ENCODE assay signal across 9 cellular contexts in the genomic region with DNA sequence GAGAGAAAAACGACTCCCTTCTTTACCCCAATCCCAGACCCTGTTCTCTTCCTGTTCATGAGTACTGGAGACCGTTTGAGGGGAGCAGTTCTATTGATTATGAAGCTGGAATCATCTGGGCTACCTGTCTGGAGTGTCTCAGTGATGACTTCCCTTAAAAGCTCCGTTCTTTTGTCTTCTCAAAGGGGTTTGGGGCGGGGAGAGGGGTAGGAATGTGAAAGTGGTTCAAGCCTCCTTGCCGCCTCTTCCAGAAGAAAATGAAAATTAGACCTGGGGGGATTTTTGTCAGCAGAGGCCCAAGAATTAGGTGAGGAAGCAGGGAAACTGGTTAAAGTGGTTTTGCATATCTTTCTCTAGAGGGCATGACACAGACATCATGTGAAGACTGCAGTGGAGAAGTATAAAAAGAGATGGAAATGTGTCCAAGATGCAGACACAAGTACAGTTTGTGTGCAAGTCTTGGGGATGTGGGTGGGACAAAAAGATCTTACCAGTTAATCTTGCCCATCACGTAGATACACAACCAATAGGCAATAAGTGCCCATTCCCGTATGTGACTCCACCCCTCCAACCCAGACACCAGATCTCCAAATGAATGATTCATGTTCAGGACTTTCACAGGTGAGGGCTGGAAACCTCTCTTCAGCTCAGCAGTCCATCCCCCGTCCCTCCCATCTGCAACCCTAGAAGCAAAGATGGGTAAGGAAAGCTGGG. TPM values are rescaled to one million over a fixed set of nuclear protein-coding genes. Genes with fewer than 3 reads are reported as not detected.
DNase-seq lines count a peak whose midpoint lies in the region; ATAC-seq and TF ChIP-seq lines count a peak whose summit lies in the region.
"Had no signal": no experiment of that assay in that cellular context is flagged by ENCODE, and none has a peak within 500 bp of the region (broad histone marks: within the 10 kb centered on the region; RNA-seq: fewer than 3 reads in every experiment).

No MANE protein-coding gene starts in this region.

- H3K4me1 Mint-ChIP-seq in MCF 10A (ENCODE audit: insufficient read depth, unreplicated experiment): peaks cover 48% of the 10 kb centered on the region
- H3K4me1 Mint-ChIP-seq: B cell had no signal

- peak; percentile 35 for DNase-seq in DMS 273 (lab: John Stamatoyannopoulos, UW; ENCODE audit: unreplicated experiment)
- no peak for DNase-seq in DMS 273 treated with DMSO at 0.1 percent for 48 hours (lab: John Stamatoyannopoulos, UW)
- peak; percentile 67 for DNase-seq in NCI-H2227 (lab: John Stamatoyannopoulos, UW; ENCODE audit: unreplicated experiment)
- peak; percentile 96 for DNase-seq in MCF 10A (ENCODE audit: unreplicated experiment)
- DNase-seq in left lung: peak in 1 of 2 donors; percentile 41
- peak in 1 of 2 donors; percentile 68 for DNase-seq in upper lobe of left lung
- no peak for DNase-seq in NCI-H1092 treated with DMSO at 0.1 percent for 48 hours (lab: John Stamatoyannopoulos, UW)
- DNase-seq in activated CD4-positive, CD25-positive, alpha-beta regulatory T cell (lab: John Stamatoyannopoulos, UW): no peak

- intact Hi-C loops in MCF 10A (cut with micrococcal nuclease): no loop called here
- intact Hi-C loops in left lung (cut with DNase I): no loop called here

- H3K27ac ChIP-seq in left lung (peak overlapping the region; percentile 28 to 78), upper lobe of left lung (peak overlapping the region in 3 of 4 donors; percentile 64 to 85 (median 67))

- POLR2A ChIA-PET in MCF 10A (lab: Yijun Ruan, JAX): interaction anchor here (0.6 to 9.2 kb wide), 24 partner anchors 10 to 427 kb away, joined by 3 to 273 read pairs (median 5); a partner anchor contains a TSS

- peak overlapping the region; percentile 91 for H3K4me3 Mint-ChIP-seq in MCF 10A (ENCODE audit: unreplicated experiment)
- H3K4me3 Mint-ChIP-seq: B cell had no signal

- WGBS in upper lobe of left lung, 2 donors: 24 to 26% methylated on average over 8 of the region's 8 CpGs

- H3K4me3 ChIP-seq in left lung: peak overlapping the region; percentile 41 to 47
- H3K4me3 ChIP-seq in upper lobe of left lung: peak overlapping the region in 3 of 4 donors; percentile 43 to 58 (median 57)

- CTCF ChIA-PET in MCF 10A (lab: Yijun Ruan, JAX): interaction anchor here (0.6 to 1.7 kb wide), 10 partner anchors 8 to 127 kb away, joined by 3 to 6 read pairs (median 4); a partner anchor contains a TSS

- H3K36me3 ChIP-seq in left lung (no peaks in the 10 kb centered on the region), upper lobe of left lung (peaks cover 0 to 3% (median 0%) of the 10 kb centered on the region in 4 donors)

- H3K9me3 Mint-ChIP-seq in MCF 10A (ENCODE audit: unreplicated experiment): no peaks in the 10 kb centered on the region

- TF ChIP-seq CTCF in MCF 10A (IDR thresholded peaks at IDR 0.05; ENCODE audit: unreplicated experiment) (peak; percentile 23), left lung (IDR thresholded peaks at IDR 0.05) (no peak), upper lobe of left lung (IDR thresholded peaks at IDR 0.05) (no peak)

- no peaks in the 10 kb centered on the region for H3K27me3 Mint-ChIP-seq in MCF 10A (ENCODE audit: insufficient read depth, unreplicated experiment)

- H3K27me3 ChIP-seq in left lung (no peaks in the 10 kb centered on the region), upper lobe of left lung (no peaks in the 10 kb centered on the region)

- H3K4me1 ChIP-seq in left lung: peaks cover 20 to 56% of the 10 kb centered on the region in 2 donors
- H3K4me1 ChIP-seq in upper lobe of left lung: peaks cover 39 to 48% (median 41%) of the 10 kb centered on the region in 4 donors

- BruUV-seq in MCF 10A (replicated peaks; lab: Mats Ljungman, UMichigan): no TSS peak

- H3K36me3 Mint-ChIP-seq in MCF 10A (ENCODE audit: insufficient read depth, unreplicated experiment): peaks cover 6% of the 10 kb centered on the region

- no peaks in the 10 kb centered on the region for H3K9me3 ChIP-seq in left lung
- no peaks in the 10 kb centered on the region for H3K9me3 ChIP-seq in upper lobe of left lung

- H3K27ac Mint-ChIP-seq in MCF 10A (ENCODE audit: low read depth, unreplicated experiment): peak overlapping the region; percentile 93
- H3K27ac Mint-ChIP-seq: B cell had no signal

- TF ChIP-seq POLR2A in upper lobe of left lung (IDR thresholded peaks at IDR 0.05): peak in 1 of 4 donors; percentile 29

- TF ChIP-seq EP300 in upper lobe of left lung (IDR thresholded peaks at IDR 0.05): no peak

- ATAC-seq in left lung (peak; percentile 66), upper lobe of left lung (ENCODE audit: low FRiP score in 2 of 2) (no peak)

RNA-seq across cellular contexts. Expression of a gene that starts 0.5 kb away (rescaled TPM):
- 23.8 and 33.5 TPM in 2 replicates for total RNA-seq in MCF 10A (2022)
- 10 to 100 TPM; 12.7 to 18.0 TPM for total RNA-seq in left lung
- 10 to 100 TPM in 4 of 6 donors, 1 to 10 TPM in 2; 5.9 to 19.9 (median 13.6) TPM for total RNA-seq in upper lobe of left lung
- total RNA-seq: B cell had no signal

RNA-seq across cellular contexts. Expression of a gene that starts 9.5 kb away (rescaled TPM):
- total RNA-seq in MCF 10A (2022): 79.2 and 99.2 TPM in 2 replicates
- 10 to 100 TPM; 39.4 to 54.0 TPM for total RNA-seq in left lung
- 10 to 100 TPM in 5 of 6 donors, 1 to 10 TPM in 1; 9.4 to 49.1 (median 15.2) TPM for total RNA-seq in upper lobe of left lung

RNA-seq across cellular contexts. Expression of a gene that starts 19.5 kb away (rescaled TPM):
- total RNA-seq in MCF 10A (2022) (0.12 TPM in 1 of 2 replicates, not detected in the other), left lung (1 to 10 TPM; 3.3 to 3.4 TPM), upper lobe of left lung (1 to 10 TPM in 3 of 6 donors, under 1 TPM in 3; 0.44 to 1.6 (median 0.98) TPM)

RNA-seq across cellular contexts. Expression of a gene that starts 37.8 kb away (rescaled TPM):
- total RNA-seq in MCF 10A (2022): 17.4 and 22.4 TPM in 2 replicates
- total RNA-seq in left lung: 10 to 100 TPM; 11.4 to 13.1 TPM
- total RNA-seq in upper lobe of left lung: 10 to 100 TPM; 11.1 to 23.0 (median 14.5) TPM

Comparison
In these comparisons a context has a peak if more than half of its experiments do, and no peak if none do; other contexts are left out.
1. DNase-seq: peak in DMS 273 (single experiment), NCI-H2227 (single experiment) and MCF 10A (single experiment); none in DMS 273 treated with DMSO at 0.1 percent for 48 hours (single experiment), NCI-H1092 treated with DMSO at 0.1 percent for 48 hours (single experiment) and activated CD4-positive, CD25-positive, alpha-beta regulatory T cell (0 of 4).